Comparison of ENCODE assay signal across 22 cellular contexts in genomic region chr5:71883745-71884103, GRCh38.
DNase-seq lines count a peak whose midpoint lies in the region; ATAC-seq and TF ChIP-seq lines count a peak whose summit lies in the region.
"Had no signal": no experiment of that assay in that cellular context is flagged by ENCODE, and none has a peak within 500 bp of the region (broad histone marks: within the 10 kb centered on the region; RNA-seq: fewer than 3 reads in every experiment).

No MANE protein-coding gene starts in this region.

- H3K27ac ChIP-seq in WERI-Rb-1 (peak overlapping the region; percentile 92), heart right ventricle (peak overlapping the region in 5 of 10 donors; percentile 12 to 53 (median 38)), prostate gland (no peak overlapping the region)
- H3K27ac ChIP-seq: Peyer's patch, suprapubic skin had no signal

- no peak overlapping the region for H3K4me3 ChIP-seq in WERI-Rb-1 (ENCODE audit: low read depth, low read length)
- no peak overlapping the region for H3K4me3 ChIP-seq in heart right ventricle
- no peak overlapping the region for H3K4me3 ChIP-seq in prostate gland
- H3K4me3 ChIP-seq: MG63, Peyer's patch, suprapubic skin had no signal

- TF ChIP-seq CTCF in WERI-Rb-1 (IDR thresholded peaks at IDR 0.05; ENCODE audit: low read depth, low read length) (no peak), heart right ventricle (IDR thresholded peaks at IDR 0.05) (no peak), prostate gland (IDR thresholded peaks at IDR 0.05) (no peak)

- DNase-seq in GM03348 (ENCODE audit: low spot score), result peak; percentile 31
- no peak for DNase-seq in WERI-Rb-1
- peak; percentile 50 to 51 for DNase-seq in heart right ventricle
- DNase-seq in smooth muscle cell of the brain vasculature (ENCODE audit: low read depth, low spot score), result peak; percentile 15
- DNase-seq in activated naive CD8-positive, alpha-beta T cell treated with anti-CD3 and anti-CD28 coated beads, Interleukin-2, amount 50 U/mL, for 24 hours, result no peak
- DNase-seq in prostate gland (ENCODE audit: low spot score), result no peak
- no peak for DNase-seq in T-helper 1 cell
- DNase-seq: activated CD4-positive, alpha-beta T cell treated with anti-CD3 and anti-CD28 coated beads for 4 hours; activated CD8-positive, alpha-beta memory T cell treated with anti-CD3 and anti-CD28 coated beads, Interleukin-2, amount 10 ng/mL, durations not matched to agents 7 days and 5 days; Caco-2; dermis blood vessel endothelial cell; H7; left colon; midbrain; NCI-H1436 treated with DMSO at 0.1 percent for 48 hours; NCI-H2171; Peyer's patch had no signal

- TF ChIP-seq POLR2A in prostate gland (IDR thresholded peaks at IDR 0.05), result no peak

- 49 to 51% methylated on average over 2 of the region's 2 CpGs for WGBS in heart right ventricle, 2 donors
- WGBS in prostate gland, result 65% methylated on average over 2 of the region's 2 CpGs

- H3K9me3 ChIP-seq in WERI-Rb-1 (ENCODE audit: severe bottlenecking) (no peaks in the 10 kb centered on the region), heart right ventricle (peaks cover 0 to 5% (median 0%) of the 10 kb centered on the region in 11 donors), prostate gland (no peaks in the 10 kb centered on the region)
- H3K9me3 ChIP-seq: Caco-2, Peyer's patch, suprapubic skin had no signal

- H3K36me3 ChIP-seq in WERI-Rb-1 (peaks cover 2% of the 10 kb centered on the region; the same call in 1 of the 2 replicates), heart right ventricle (no peaks in the 10 kb centered on the region), prostate gland (no peaks in the 10 kb centered on the region)
- H3K36me3 ChIP-seq: MG63, Peyer's patch, suprapubic skin had no signal

- peaks cover 3% of the 10 kb centered on the region for H3K4me1 Mint-ChIP-seq in activated naive CD8-positive, alpha-beta T cell treated with anti-CD3 and anti-CD28 coated beads, Interleukin-2, amount 50 U/mL, for 24 hours

- H3K4me1 ChIP-seq in heart right ventricle (peaks cover 4 to 24% (median 15%) of the 10 kb centered on the region in 9 donors), prostate gland (replicated peaks) (no peaks in the 10 kb centered on the region)
- H3K4me1 ChIP-seq: Caco-2, Peyer's patch had no signal

- no peaks in the 10 kb centered on the region for H3K9me3 Mint-ChIP-seq in activated naive CD8-positive, alpha-beta T cell treated with anti-CD3 and anti-CD28 coated beads, Interleukin-2, amount 50 U/mL, for 24 hours
- H3K9me3 Mint-ChIP-seq: nephron had no signal

- H3K36me3 Mint-ChIP-seq in activated naive CD8-positive, alpha-beta T cell treated with anti-CD3 and anti-CD28 coated beads, Interleukin-2, amount 50 U/mL, for 24 hours (ENCODE audit: low read depth), result peaks cover 2% of the 10 kb centered on the region
- H3K36me3 Mint-ChIP-seq: activated CD8-positive, alpha-beta memory T cell treated with anti-CD3 and anti-CD28 coated beads, Interleukin-2, amount 10 ng/mL, durations not matched to agents 7 days and 5 days had no signal

- peak; percentile 48 to 77 (median 52) for ATAC-seq in heart right ventricle
- no peak for ATAC-seq in activated naive CD8-positive, alpha-beta T cell treated with anti-CD3 and anti-CD28 coated beads, Interleukin-2, amount 50 U/mL, for 24 hours
- ATAC-seq: activated CD8-positive, alpha-beta memory T cell treated with anti-CD3 and anti-CD28 coated beads, Interleukin-2, amount 10 ng/mL, durations not matched to agents 7 days and 5 days; left colon had no signal

- H3K27ac Mint-ChIP-seq in activated naive CD8-positive, alpha-beta T cell treated with anti-CD3 and anti-CD28 coated beads, Interleukin-2, amount 50 U/mL, for 24 hours, result no peak overlapping the region
- H3K27ac Mint-ChIP-seq: activated CD8-positive, alpha-beta memory T cell treated with anti-CD3 and anti-CD28 coated beads, Interleukin-2, amount 10 ng/mL, durations not matched to agents 7 days and 5 days; activated T-helper 2 cell treated with anti-CD3 and anti-CD28 coated beads, Interferon-gamma antibody, Interleukin-2, Interleukin-4, amounts not matched to agents 10 μg/mL and 5 μg/mL and 100 μg/mL, durations not matched to agents 14 hours and 24 hours and 36 hours; B cell had no signal

- H3K27me3 ChIP-seq in WERI-Rb-1 (ENCODE audit: insufficient read depth, low read depth, severe bottlenecking) (no peaks in the 10 kb centered on the region), heart right ventricle (no peaks in the 10 kb centered on the region), prostate gland (replicated peaks; ENCODE audit: insufficient read depth) (no peaks in the 10 kb centered on the region)
- H3K27me3 ChIP-seq: MG63, Peyer's patch, suprapubic skin had no signal

- H3K27me3 Mint-ChIP-seq in activated naive CD8-positive, alpha-beta T cell treated with anti-CD3 and anti-CD28 coated beads, Interleukin-2, amount 50 U/mL, for 24 hours, result peaks cover 12% of the 10 kb centered on the region
- H3K27me3 Mint-ChIP-seq: activated CD8-positive, alpha-beta memory T cell treated with anti-CD3 and anti-CD28 coated beads, Interleukin-2, amount 10 ng/mL, durations not matched to agents 7 days and 5 days had no signal

- no peak overlapping the region for H3K4me3 Mint-ChIP-seq in activated naive CD8-positive, alpha-beta T cell treated with anti-CD3 and anti-CD28 coated beads, Interleukin-2, amount 50 U/mL, for 24 hours
- H3K4me3 Mint-ChIP-seq: activated CD8-positive, alpha-beta memory T cell treated with anti-CD3 and anti-CD28 coated beads, Interleukin-2, amount 10 ng/mL, durations not matched to agents 7 days and 5 days; B cell; nephron had no signal

- intact Hi-C loops in heart right ventricle (cut with DNase I), result loop anchor here in 2 of 10 donors (10.0 kb wide), 1 partner anchor 49 kb away; no protein-coding TSS in a partner anchor
- intact Hi-C loops in prostate gland (cut with DNase I), result loop anchor here (10.0 kb wide), 1 partner anchor 49 kb away; no protein-coding TSS in a partner anchor

Comparison
In these comparisons a context has a peak if more than half of its experiments do, and no peak if none do; other contexts are left out.
1. DNase-seq: peak in GM03348 (single experiment), heart right ventricle (2 of 2) and smooth muscle cell of the brain vasculature (single experiment); none in WERI-Rb-1 (single experiment), activated naive CD8-positive, alpha-beta T cell treated with anti-CD3 and anti-CD28 coated beads, Interleukin-2, amount 50 U/mL, for 24 hours (single experiment), prostate gland (single experiment) and T-helper 1 cell (0 of 5).